In genomic region chr21:33865176-33865575, GRCh38 we compare ENCODE assay signal across 29 cellular contexts.
"Had no signal": no experiment of that assay in that cellular context is flagged by ENCODE, and none has a peak within 500 bp of the region (broad histone marks: within the 10 kb centered on the region; RNA-seq: fewer than 3 reads in every experiment).

No MANE protein-coding gene starts in this region.

- H3K4me1 ChIP-seq: breast epithelium had no signal

- H3K27me3 ChIP-seq: breast epithelium, cardiac muscle cell, dorsolateral prefrontal cortex had no signal

- FAIRE-seq: astrocyte, frontal cortex had no signal

- H3K4me3 ChIP-seq: breast epithelium, cardiac muscle cell, coronary artery, dorsolateral prefrontal cortex had no signal

- H3K27ac ChIP-seq: breast epithelium, cardiac muscle cell, coronary artery, dorsolateral prefrontal cortex had no signal

- H3K36me3 ChIP-seq: breast epithelium, cardiac muscle cell had no signal

- ATAC-seq: activated CD8-positive, alpha-beta T cell treated with anti-CD3 and anti-CD28 coated beads for 36 hours; activated T-cell treated with anti-CD3 and anti-CD28 coated beads, Interleukin-2, amount 50 U/mL, for 4 hours; activated T-helper 17 cell treated with anti-CD3 and anti-CD28 coated beads, Interleukin-2, amount 50 U/mL, for 72 hours; esophagus mucosa had no signal

- DNase-seq: activated CD4-positive, alpha-beta T cell treated with anti-CD3 and anti-CD28 coated beads for 48 hours; activated CD4-positive, alpha-beta T cell treated with anti-CD3 and anti-CD28 coated beads, Interleukin-2, amount 50 U/mL, for 1 hour; activated CD4-positive, alpha-beta T cell treated with anti-CD3 and anti-CD28 coated beads, Interleukin-2, amount 50 U/mL, for 48 hours; activated CD4-positive, CD25-positive, alpha-beta regulatory T cell; activated CD8-positive, alpha-beta memory T cell treated with anti-CD3 and anti-CD28 coated beads for 24 hours; activated CD8-positive, alpha-beta T cell treated with anti-CD3 and anti-CD28 coated beads for 36 hours; activated effector memory CD4-positive, alpha-beta T cell treated with Interleukin-2 at 50 U/mL for 16 hours; activated gamma-delta T cell treated with Interleukin-2 at 50 U/mL for 16 hours; activated naive CD4-positive, alpha-beta T cell treated with anti-CD3 and anti-CD28 coated beads, Interleukin-2, amount 50 U/mL, for 16 hours; activated naive CD4-positive, alpha-beta T cell treated with Interleukin-2 at 50 U/mL for 16 hours; activated T-cell treated with anti-CD3 and anti-CD28 coated beads, Interleukin-2, amount 50 U/mL, for 4 hours; amniotic stem cell; anterior cingulate cortex; central memory CD4-positive, alpha-beta T cell; cerebellar nuclear complex; dorsolateral prefrontal cortex; effector memory CD4-positive, alpha-beta T cell; endodermal cell; head of caudate nucleus; SW 1271; T-helper 1 cell; T-helper 2 cell had no signal

- H3K9me3 ChIP-seq: breast epithelium had no signal
